Comparison of ENCODE assay signal across 13 cellular contexts in the genomic region with DNA sequence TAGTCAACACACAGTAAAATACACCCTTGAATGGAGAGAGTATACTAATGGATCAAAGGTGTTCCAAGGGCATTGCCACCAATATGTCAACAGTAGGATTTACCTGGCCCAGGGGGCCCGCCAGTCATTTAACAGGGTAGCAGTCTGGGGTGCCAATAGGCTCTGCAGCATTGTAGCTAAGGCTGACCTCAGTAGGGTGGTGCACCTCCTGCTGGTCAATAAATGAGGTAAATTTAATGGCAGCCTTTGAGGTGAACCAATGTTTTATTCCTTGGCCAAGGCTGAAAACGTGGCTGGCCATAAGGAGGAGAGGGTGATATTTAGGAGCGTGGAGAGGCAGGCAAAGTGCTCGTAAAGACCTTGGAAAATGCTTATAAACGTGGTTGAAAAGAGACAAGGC.
DNase-seq lines count a peak whose midpoint lies in the region; ATAC-seq and TF ChIP-seq lines count a peak whose summit lies in the region.
"Had no signal": no experiment of that assay in that cellular context is flagged by ENCODE, and none has a peak within 500 bp of the region (broad histone marks: within the 10 kb centered on the region; RNA-seq: fewer than 3 reads in every experiment).

No MANE protein-coding gene starts in this region.

- no peaks in the 10 kb centered on the region for H3K27me3 ChIP-seq in Karpas-422 (ENCODE audit: low read length)
- H3K27me3 ChIP-seq: BLaER1, MG63 had no signal

- H3K27me3 Mint-ChIP-seq in activated CD8-positive, alpha-beta T cell treated with anti-CD3 and anti-CD28 coated beads for 36 hours: peaks cover 27% of the 10 kb centered on the region
- peaks cover 30% of the 10 kb centered on the region for H3K27me3 Mint-ChIP-seq in activated CD8-positive, alpha-beta T cell treated with anti-CD3 and anti-CD28 coated beads, Interleukin-2, amount 10 ng/mL, durations not matched to agents 7 days and 5 days (ENCODE audit: low read depth)
- peaks cover 30% of the 10 kb centered on the region for H3K27me3 Mint-ChIP-seq in activated T-cell treated with anti-CD3 and anti-CD28 coated beads, Interleukin-2, amount 50 U/mL, for 4 hours (ENCODE audit: low read depth)

- H3K4me2 ChIP-seq in Karpas-422 (ENCODE audit: low read depth, low read length, poor library complexity, severe bottlenecking): no peak overlapping the region

- TF ChIP-seq CTCF in activated CD8-positive, alpha-beta T cell treated with anti-CD3 and anti-CD28 coated beads for 36 hours (IDR thresholded peaks at IDR 0.05): peak; percentile 31
- peak; percentile 32 for TF ChIP-seq CTCF in choroid plexus epithelial cell (conservative IDR thresholded peaks at IDR 0.05; ENCODE audit: low read depth, low read length)

- H3K9ac ChIP-seq in Karpas-422 (ENCODE audit: low read length): no peak overlapping the region
- H3K9ac ChIP-seq: BLaER1 had no signal

- H3K27ac ChIP-seq in Karpas-422 (ENCODE audit: low read length): no peak overlapping the region
- H3K27ac ChIP-seq: BLaER1 had no signal

- DNase-seq in activated CD8-positive, alpha-beta T cell treated with anti-CD3 and anti-CD28 coated beads for 36 hours: peak; percentile 7
- DNase-seq in activated CD8-positive, alpha-beta T cell treated with anti-CD3 and anti-CD28 coated beads, Interleukin-2, amount 10 ng/mL, durations not matched to agents 7 days and 5 days: no peak
- DNase-seq in Karpas-422 (peak; percentile 63), choroid plexus epithelial cell (ENCODE audit: low read depth) (no peak), OCI-M2 (lab: John Stamatoyannopoulos, UW; ENCODE audit: unreplicated experiment) (no peak), DMS153 (lab: John Stamatoyannopoulos, UW) (no peak)
- no peak for DNase-seq in stimulated activated effector memory CD8-positive, alpha-beta T cell treated with anti-CD3 and anti-CD28 coated beads, Interleukin-12 subunit alpha, Interleukin-12 subunit beta, amount 100 ng/mL, for 72 hours (ENCODE audit: low spot score in 2 of 2)
- no peak for DNase-seq in activated T-cell treated with anti-CD3 and anti-CD28 coated beads, Interleukin-2, amount 50 U/mL, for 4 hours
- DNase-seq: activated gamma-delta T cell treated with Interleukin-2 at 50 U/mL for 16 hours, hypothalamus had no signal

- H3K4me1 ChIP-seq in Karpas-422 (ENCODE audit: low read length): no peaks in the 10 kb centered on the region

- CTCF ChIA-PET in activated CD8-positive, alpha-beta T cell treated with anti-CD3 and anti-CD28 coated beads for 36 hours (lab: Charles Lee): interaction anchor here (0.6 to 2.7 kb wide), 12 partner anchors 10 to 548 kb away, joined by 3 to 20 read pairs (median 4); no protein-coding TSS in a partner anchor
- CTCF ChIA-PET in activated CD8-positive, alpha-beta T cell treated with anti-CD3 and anti-CD28 coated beads, Interleukin-2, amount 10 ng/mL, durations not matched to agents 7 days and 5 days (lab: Charles Lee): interaction anchor here (0.9 to 1.8 kb wide), 5 partner anchors 9 to 138 kb away, joined by 3 to 15 read pairs (median 4); no protein-coding TSS in a partner anchor

- H3K27ac Mint-ChIP-seq in activated CD8-positive, alpha-beta T cell treated with anti-CD3 and anti-CD28 coated beads for 36 hours: no peak overlapping the region
- no peak overlapping the region for H3K27ac Mint-ChIP-seq in activated CD8-positive, alpha-beta T cell treated with anti-CD3 and anti-CD28 coated beads, Interleukin-2, amount 10 ng/mL, durations not matched to agents 7 days and 5 days
- H3K27ac Mint-ChIP-seq in stimulated activated effector memory CD8-positive, alpha-beta T cell treated with anti-CD3 and anti-CD28 coated beads, Interleukin-12 subunit alpha, Interleukin-12 subunit beta, amount 100 ng/mL, for 72 hours: no peak overlapping the region
- H3K27ac Mint-ChIP-seq: stimulated activated memory B cell treated with anti-CD40 and anti-IgM and Interleukin-4, amounts not matched to agents 10 μg/mL and 1 μg/mL and 100 μg/mL, for 72 hours had no signal

- no peaks in the 10 kb centered on the region for H3K9me3 Mint-ChIP-seq in activated CD8-positive, alpha-beta T cell treated with anti-CD3 and anti-CD28 coated beads for 36 hours
- no peaks in the 10 kb centered on the region for H3K9me3 Mint-ChIP-seq in activated CD8-positive, alpha-beta T cell treated with anti-CD3 and anti-CD28 coated beads, Interleukin-2, amount 10 ng/mL, durations not matched to agents 7 days and 5 days (ENCODE audit: insufficient read depth)
- H3K9me3 Mint-ChIP-seq in stimulated activated effector memory CD8-positive, alpha-beta T cell treated with anti-CD3 and anti-CD28 coated beads, Interleukin-12 subunit alpha, Interleukin-12 subunit beta, amount 100 ng/mL, for 72 hours: no peaks in the 10 kb centered on the region
- H3K9me3 Mint-ChIP-seq in activated T-cell treated with anti-CD3 and anti-CD28 coated beads, Interleukin-2, amount 50 U/mL, for 4 hours: no peaks in the 10 kb centered on the region
- H3K9me3 Mint-ChIP-seq: stimulated activated memory B cell treated with anti-CD40 and anti-IgM and Interleukin-4, amounts not matched to agents 10 μg/mL and 1 μg/mL and 100 μg/mL, for 72 hours had no signal

- no peak overlapping the region for H2AFZ ChIP-seq in Karpas-422 (ENCODE audit: low read length)

- intact Hi-C loops in activated CD8-positive, alpha-beta T cell treated with anti-CD3 and anti-CD28 coated beads for 36 hours (cut with micrococcal nuclease): loop anchor here (5.0 kb wide), 1 partner anchor 139 kb away; no protein-coding TSS in a partner anchor

- H3K9me3 ChIP-seq in Karpas-422 (ENCODE audit: low read length): no peaks in the 10 kb centered on the region
- H3K9me3 ChIP-seq: BLaER1, MG63 had no signal

- H3K9me2 ChIP-seq in Karpas-422 (replicated peaks; ENCODE audit: insufficient read depth, low read length): no peaks in the 10 kb centered on the region

- POLR2A ChIA-PET in activated CD8-positive, alpha-beta T cell treated with anti-CD3 and anti-CD28 coated beads for 36 hours (lab: Charles Lee): no interaction called here
- POLR2A ChIA-PET in activated CD8-positive, alpha-beta T cell treated with anti-CD3 and anti-CD28 coated beads, Interleukin-2, amount 10 ng/mL, durations not matched to agents 7 days and 5 days (lab: Charles Lee): no interaction called here

- no peaks in the 10 kb centered on the region for H4K20me1 ChIP-seq in Karpas-422 (ENCODE audit: insufficient read depth, low read depth, low read length)
- H4K20me1 ChIP-seq: BLaER1 had no signal

- H3K36me3 ChIP-seq in Karpas-422 (ENCODE audit: insufficient read depth, low read length): no peaks in the 10 kb centered on the region
- H3K36me3 ChIP-seq: BLaER1, MG63 had no signal

- no peaks in the 10 kb centered on the region for H3K4me1 Mint-ChIP-seq in activated CD8-positive, alpha-beta T cell treated with anti-CD3 and anti-CD28 coated beads for 36 hours (ENCODE audit: low read depth)
- H3K4me1 Mint-ChIP-seq in activated CD8-positive, alpha-beta T cell treated with anti-CD3 and anti-CD28 coated beads, Interleukin-2, amount 10 ng/mL, durations not matched to agents 7 days and 5 days (ENCODE audit: low read depth): peaks cover 19% of the 10 kb centered on the region
- H3K4me1 Mint-ChIP-seq in stimulated activated effector memory CD8-positive, alpha-beta T cell treated with anti-CD3 and anti-CD28 coated beads, Interleukin-12 subunit alpha, Interleukin-12 subunit beta, amount 100 ng/mL, for 72 hours: no peaks in the 10 kb centered on the region
- no peaks in the 10 kb centered on the region for H3K4me1 Mint-ChIP-seq in activated T-cell treated with anti-CD3 and anti-CD28 coated beads, Interleukin-2, amount 50 U/mL, for 4 hours (ENCODE audit: low read depth)

- no peak overlapping the region for H3K4me3 ChIP-seq in Karpas-422 (ENCODE audit: low read length)
- no peak overlapping the region for H3K4me3 ChIP-seq in choroid plexus epithelial cell (ENCODE audit: low read depth, low read length)
- H3K4me3 ChIP-seq: BLaER1, MG63 had no signal

- ATAC-seq in activated CD8-positive, alpha-beta T cell treated with anti-CD3 and anti-CD28 coated beads for 36 hours: peak; percentile 37
- ATAC-seq in activated CD8-positive, alpha-beta T cell treated with anti-CD3 and anti-CD28 coated beads, Interleukin-2, amount 10 ng/mL, durations not matched to agents 7 days and 5 days: no peak
- ATAC-seq in stimulated activated effector memory CD8-positive, alpha-beta T cell treated with anti-CD3 and anti-CD28 coated beads, Interleukin-12 subunit alpha, Interleukin-12 subunit beta, amount 100 ng/mL, for 72 hours: peak; percentile 38
- ATAC-seq in activated T-cell treated with anti-CD3 and anti-CD28 coated beads, Interleukin-2, amount 50 U/mL, for 4 hours: no peak
- ATAC-seq: stimulated activated memory B cell treated with anti-CD40 and anti-IgM and Interleukin-4, amounts not matched to agents 10 μg/mL and 1 μg/mL and 100 μg/mL, for 72 hours had no signal

- no peaks in the 10 kb centered on the region for H3K79me2 ChIP-seq in Karpas-422 (ENCODE audit: low read length)

- H3K4me3 Mint-ChIP-seq in activated CD8-positive, alpha-beta T cell treated with anti-CD3 and anti-CD28 coated beads for 36 hours: no peak overlapping the region
- H3K4me3 Mint-ChIP-seq in activated CD8-positive, alpha-beta T cell treated with anti-CD3 and anti-CD28 coated beads, Interleukin-2, amount 10 ng/mL, durations not matched to agents 7 days and 5 days: no peak overlapping the region
- no peak overlapping the region for H3K4me3 Mint-ChIP-seq in stimulated activated effector memory CD8-positive, alpha-beta T cell treated with anti-CD3 and anti-CD28 coated beads, Interleukin-12 subunit alpha, Interleukin-12 subunit beta, amount 100 ng/mL, for 72 hours
- H3K4me3 Mint-ChIP-seq in activated T-cell treated with anti-CD3 and anti-CD28 coated beads, Interleukin-2, amount 50 U/mL, for 4 hours: no peak overlapping the region
- H3K4me3 Mint-ChIP-seq: stimulated activated memory B cell treated with anti-CD40 and anti-IgM and Interleukin-4, amounts not matched to agents 10 μg/mL and 1 μg/mL and 100 μg/mL, for 72 hours had no signal

- H3K36me3 Mint-ChIP-seq in activated CD8-positive, alpha-beta T cell treated with anti-CD3 and anti-CD28 coated beads for 36 hours (ENCODE audit: low read depth): no peaks in the 10 kb centered on the region
- H3K36me3 Mint-ChIP-seq in activated CD8-positive, alpha-beta T cell treated with anti-CD3 and anti-CD28 coated beads, Interleukin-2, amount 10 ng/mL, durations not matched to agents 7 days and 5 days (ENCODE audit: low read depth): peaks cover 3% of the 10 kb centered on the region
- no peaks in the 10 kb centered on the region for H3K36me3 Mint-ChIP-seq in stimulated activated effector memory CD8-positive, alpha-beta T cell treated with anti-CD3 and anti-CD28 coated beads, Interleukin-12 subunit alpha, Interleukin-12 subunit beta, amount 100 ng/mL, for 72 hours
- H3K36me3 Mint-ChIP-seq in activated T-cell treated with anti-CD3 and anti-CD28 coated beads, Interleukin-2, amount 50 U/mL, for 4 hours (ENCODE audit: insufficient read depth): no peaks in the 10 kb centered on the region
- H3K36me3 Mint-ChIP-seq: stimulated activated memory B cell treated with anti-CD40 and anti-IgM and Interleukin-4, amounts not matched to agents 10 μg/mL and 1 μg/mL and 100 μg/mL, for 72 hours had no signal

Comparison
In these comparisons a context has a peak if more than half of its experiments do, and no peak if none do; other contexts are left out.
1. ATAC-seq: peak in activated CD8-positive, alpha-beta T cell treated with anti-CD3 and anti-CD28 coated beads for 36 hours (single experiment) and stimulated activated effector memory CD8-positive, alpha-beta T cell treated with anti-CD3 and anti-CD28 coated beads, Interleukin-12 subunit alpha, Interleukin-12 subunit beta, amount 100 ng/mL, for 72 hours (single experiment); none in activated CD8-positive, alpha-beta T cell treated with anti-CD3 and anti-CD28 coated beads, Interleukin-2, amount 10 ng/mL, durations not matched to agents 7 days and 5 days (single experiment) and activated T-cell treated with anti-CD3 and anti-CD28 coated beads, Interleukin-2, amount 50 U/mL, for 4 hours (0 of 2).
2. DNase-seq: peak in activated CD8-positive, alpha-beta T cell treated with anti-CD3 and anti-CD28 coated beads for 36 hours (single experiment) and Karpas-422 (single experiment); none in activated CD8-positive, alpha-beta T cell treated with anti-CD3 and anti-CD28 coated beads, Interleukin-2, amount 10 ng/mL, durations not matched to agents 7 days and 5 days (single experiment), choroid plexus epithelial cell (single experiment), stimulated activated effector memory CD8-positive, alpha-beta T cell treated with anti-CD3 and anti-CD28 coated beads, Interleukin-12 subunit alpha, Interleukin-12 subunit beta, amount 100 ng/mL, for 72 hours (0 of 2), activated T-cell treated with anti-CD3 and anti-CD28 coated beads, Interleukin-2, amount 50 U/mL, for 4 hours (single experiment), OCI-M2 (single experiment) and DMS153 (single experiment).